11 cellular contexts compared by ENCODE assay signal in genomic region chr1:26469558-26469957, GRCh38. TPM values are rescaled to one million over a fixed set of nuclear protein-coding genes. Genes with fewer than 3 reads are reported as not detected.
DNase-seq lines count a peak whose midpoint lies in the region; ATAC-seq and TF ChIP-seq lines count a peak whose summit lies in the region.
"Had no signal": no experiment of that assay in that cellular context is flagged by ENCODE, and none has a peak within 500 bp of the region (broad histone marks: within the 10 kb centered on the region; RNA-seq: fewer than 3 reads in every experiment).

No MANE protein-coding gene starts in this region.

- H3K27ac ChIP-seq in A673 (ENCODE audit: low read depth, low read length, poor library complexity, severe bottlenecking) (peak overlapping the region; percentile 80), GM23248 (no peak overlapping the region)
- H3K27ac ChIP-seq: upper lobe of right lung had no signal

- H2AFZ ChIP-seq in GM23248: no peak overlapping the region

- no peak for ATAC-seq in HG03521 (IDR thresholded peaks at IDR 0.05; ENCODE audit: unreplicated experiment)

- no peaks in the 10 kb centered on the region for H3K9me2 ChIP-seq in GM23248 (ENCODE audit: insufficient read depth)

- H3K4me2 ChIP-seq in GM23248 (ENCODE audit: unreplicated experiment): no peak overlapping the region

- 0 out of 2 replicates have a peak, but pooled peaks cover 13% of the 10 kb centered on the region for H4K20me1 ChIP-seq in GM23248 (ENCODE audit: insufficient read depth)

- 91 to 95% methylated on average over 5 of the region's 5 CpGs for WGBS in GM23248 (ENCODE audit: low coverage in 1 of 2, low lambda C conversion rate in 2 of 2, missing lambda C conversion rate in 2 of 2), 2 experiments

- TF ChIP-seq CTCF in A673 (conservative IDR thresholded peaks at IDR 0.05; ENCODE audit: low read depth, low read length): no peak
- TF ChIP-seq CTCF in brain (conservative IDR thresholded peaks at IDR 0.05): no peak

- H3K9me3 Mint-ChIP-seq in IgD-negative memory B cell (no peaks in the 10 kb centered on the region), brain (no peaks in the 10 kb centered on the region)
- H3K9me3 Mint-ChIP-seq: activated naive CD4-positive, alpha-beta T cell treated with anti-CD3 and anti-CD28 coated beads for 36 hours had no signal

- H3K27me3 Mint-ChIP-seq in IgD-negative memory B cell (no peaks in the 10 kb centered on the region), brain (peaks cover 12% of the 10 kb centered on the region)

- in situ Hi-C loops in GM23248 (cut with MboI): no loop called here

- H3K4me1 ChIP-seq in A673 (ENCODE audit: insufficient read depth, low read length, poor library complexity, severe bottlenecking): peaks cover 40% of the 10 kb centered on the region
- peaks cover 16% of the 10 kb centered on the region for H3K4me1 ChIP-seq in GM23248 (ENCODE audit: insufficient read depth)

- H3K27ac Mint-ChIP-seq in IgD-negative memory B cell: peak overlapping the region in 2 of 3 donors; percentile 23 to 100
- H3K27ac Mint-ChIP-seq in brain: peak overlapping the region; percentile 65 to 99 (median 98)

- no peak overlapping the region for H3K9ac ChIP-seq in GM23248

- no peaks in the 10 kb centered on the region for H3K9me3 ChIP-seq in A673 (ENCODE audit: low read depth, low read length, poor library complexity, severe bottlenecking)
- H3K9me3 ChIP-seq in GM23248 (ENCODE audit: low read depth): no peaks in the 10 kb centered on the region
- H3K9me3 ChIP-seq: upper lobe of right lung had no signal

- peaks cover 42% of the 10 kb centered on the region for H3K36me3 ChIP-seq in A673 (ENCODE audit: insufficient read depth, low read length, poor library complexity, severe bottlenecking)
- peaks cover 23% of the 10 kb centered on the region for H3K36me3 ChIP-seq in GM23248 (ENCODE audit: low read depth)

- H3K27me3 ChIP-seq in A673 (replicated peaks; ENCODE audit: insufficient read depth, low read depth, low read length, poor library complexity): no peaks in the 10 kb centered on the region
- H3K27me3 ChIP-seq in GM23248 (replicated peaks; ENCODE audit: insufficient read depth): no peaks in the 10 kb centered on the region
- H3K27me3 ChIP-seq: upper lobe of right lung had no signal

- peaks cover 12 to 35% (median 31%) of the 10 kb centered on the region in 3 donors for H3K4me1 Mint-ChIP-seq in IgD-negative memory B cell
- peaks cover 65% of the 10 kb centered on the region for H3K4me1 Mint-ChIP-seq in brain

- H3K36me3 Mint-ChIP-seq in IgD-negative memory B cell: peaks cover 3% of the 10 kb centered on the region
- H3K36me3 Mint-ChIP-seq in brain: peaks cover 52% of the 10 kb centered on the region

- peaks cover 20% of the 10 kb centered on the region for H3F3A ChIP-seq in GM23248 (ENCODE audit: insufficient read depth)

- peak; percentile 85 for DNase-seq in A673 (ENCODE audit: low spot score)
- DNase-seq in NCI-H2227 treated with DMSO at 0.1 percent for 48 hours (lab: John Stamatoyannopoulos, UW): peak; percentile 93
- DNase-seq in GM23248: no peak
- no peak for DNase-seq in GM03348 (ENCODE audit: low spot score)
- DNase-seq in SHP77 treated with DMSO at 0.1 percent for 48 hours (lab: John Stamatoyannopoulos, UW): no peak
- DNase-seq: SIG-M5, upper lobe of right lung had no signal

- intact Hi-C loops in A673 (cut with micrococcal nuclease; ENCODE audit: unreplicated experiment): no loop called here

- POLR2A ChIA-PET in A673 (lab: Charles Lee; ENCODE audit: low non-redundant PET): no interaction called here

- peaks cover 16% of the 10 kb centered on the region for H3K79me2 ChIP-seq in GM23248 (ENCODE audit: insufficient read depth)

- CTCF ChIA-PET in A673 (lab: Charles Lee): interaction anchor here (0.6 kb wide), 1 partner anchor 54 kb away, joined by 5 read pairs; no protein-coding TSS in a partner anchor

- BruUV-seq in A673 (replicated peaks; lab: Mats Ljungman, UMichigan): no TSS peak

- H3K4me3 ChIP-seq in A673 (ENCODE audit: low read depth, low read length, poor library complexity, severe bottlenecking): peak overlapping the region; percentile 7
- H3K4me3 ChIP-seq in GM23248: no peak overlapping the region
- H3K4me3 ChIP-seq: upper lobe of right lung had no signal

- H3K4me3 Mint-ChIP-seq in IgD-negative memory B cell (peak overlapping the region in 1 of 4 donors; percentile 15), brain (peak overlapping the region; percentile 41 to 95 (median 84))
- H3K4me3 Mint-ChIP-seq: activated naive CD4-positive, alpha-beta T cell treated with anti-CD3 and anti-CD28 coated beads for 36 hours had no signal

RNA-seq across cellular contexts. Expression of gene HMGN2, which starts 2.7 kb away (rescaled TPM):
- 1,074 and 1,080 TPM in 2 replicates for total RNA-seq in A673 (2021)
- 748 TPM for polyA plus RNA-seq in IgD-negative memory B cell
- polyA plus RNA-seq in brain (ENCODE audit: insufficient read depth, low read depth, low replicate concordance): 1,696 TPM
- total RNA-seq in GM23248 (2014; rRNA removed; shearing (Covaris generic)): 211 and 216 TPM in 2 replicates
- polyA plus RNA-seq in GM23248 (2016; fragmentation: Nextera tagmentation; extraction: Ambion mirVana): 664 and 669 TPM in 2 replicates

RNA-seq across cellular contexts. Expression of gene DHDDS, which starts 37.4 kb away (rescaled TPM):
- total RNA-seq in A673 (2021): 50.7 and 53.6 TPM in 2 replicates
- polyA plus RNA-seq in IgD-negative memory B cell: 23.7 TPM
- polyA plus RNA-seq in brain (ENCODE audit: insufficient read depth, low read depth, low replicate concordance): 37.8 TPM
- 50.8 and 70.6 TPM in 2 replicates for total RNA-seq in GM23248 (2014; rRNA removed; shearing (Covaris generic))
- 43.0 and 46.9 TPM in 2 replicates for polyA plus RNA-seq in GM23248 (2016; fragmentation: Nextera tagmentation; extraction: Ambion mirVana)

RNA-seq across cellular contexts. Expression of gene LIN28A, which starts 58.9 kb away (rescaled TPM):
- total RNA-seq in A673 (2021): 0.15 and 0.39 TPM in 2 replicates
- polyA plus RNA-seq in IgD-negative memory B cell (not detected), brain (ENCODE audit: insufficient read depth, low read depth, low replicate concordance) (not detected), GM23248 (2016; fragmentation: Nextera tagmentation; extraction: Ambion mirVana) (0.14 and 0.15 TPM in 2 replicates)
- not detected in 2 replicates for total RNA-seq in GM23248 (2014; rRNA removed; shearing (Covaris generic))
- total RNA-seq: activated naive CD4-positive, alpha-beta T cell treated with anti-CD3 and anti-CD28 coated beads for 36 hours; upper lobe of right lung had no signal

Comparison
In these comparisons a context has a peak if more than half of its experiments do, and no peak if none do; other contexts are left out.
1. DNase-seq: peak in A673 (single experiment) and NCI-H2227 treated with DMSO at 0.1 percent for 48 hours (single experiment); none in GM23248 (single experiment), GM03348 (single experiment) and SHP77 treated with DMSO at 0.1 percent for 48 hours (single experiment).